In the genomic region with DNA sequence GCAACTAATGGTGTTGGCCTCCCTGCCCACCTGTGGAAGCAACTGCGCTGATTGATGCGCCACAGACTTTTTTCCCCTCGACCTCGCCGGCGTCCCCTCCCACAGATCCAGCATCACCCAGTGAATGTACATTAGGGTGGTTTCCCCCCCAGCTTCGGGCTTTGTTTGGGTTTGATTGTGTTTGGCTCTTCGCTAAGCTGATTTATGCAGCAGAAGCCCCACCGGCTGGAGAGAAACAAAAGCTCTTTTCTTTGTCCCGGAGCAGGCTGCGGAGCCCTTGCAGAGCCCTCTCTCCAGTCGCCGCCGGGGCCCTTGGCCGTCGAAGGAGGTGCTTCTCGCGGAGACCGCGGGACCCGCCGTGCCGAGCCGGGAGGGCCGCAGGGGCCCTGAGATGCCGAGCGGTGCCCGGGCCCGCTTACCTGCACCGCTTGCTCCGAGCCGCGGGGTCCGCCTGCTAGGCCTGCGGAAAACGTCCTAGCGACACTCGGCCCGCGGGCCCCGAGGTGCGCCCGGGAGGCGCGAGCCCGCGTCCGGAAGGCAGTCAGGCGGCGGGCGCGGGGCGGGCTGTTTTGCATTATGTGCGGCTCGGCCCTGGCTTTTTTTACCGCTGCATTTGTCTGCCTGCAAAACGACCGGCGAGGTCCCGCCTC, we compare ENCODE assay signal across 1 cellular context.
TF ChIP-seq lines count a peak whose summit lies in the region.

No MANE protein-coding gene starts in this region.

TF ChIP-seq in GM12878, 131 proteins besides CTCF, POLR2A, EP300 and RAD21 (continued from another document and continues in another):
- no peak for TF ChIP-seq ZBTB40 (IDR thresholded peaks at IDR 0.05; ENCODE audit: borderline replicate concordance)
- TF ChIP-seq RELB (IDR thresholded peaks at IDR 0.05; ENCODE audit: low read depth), result no peak
- TF ChIP-seq ZBTB11 (CRISPR knock-in tag; IDR thresholded peaks at IDR 0.05), result no peak
- no peak for TF ChIP-seq TBL1XR1 (IDR thresholded peaks at IDR 0.05; ENCODE audit: low read depth, low read length)
- TF ChIP-seq, protein P1, sequence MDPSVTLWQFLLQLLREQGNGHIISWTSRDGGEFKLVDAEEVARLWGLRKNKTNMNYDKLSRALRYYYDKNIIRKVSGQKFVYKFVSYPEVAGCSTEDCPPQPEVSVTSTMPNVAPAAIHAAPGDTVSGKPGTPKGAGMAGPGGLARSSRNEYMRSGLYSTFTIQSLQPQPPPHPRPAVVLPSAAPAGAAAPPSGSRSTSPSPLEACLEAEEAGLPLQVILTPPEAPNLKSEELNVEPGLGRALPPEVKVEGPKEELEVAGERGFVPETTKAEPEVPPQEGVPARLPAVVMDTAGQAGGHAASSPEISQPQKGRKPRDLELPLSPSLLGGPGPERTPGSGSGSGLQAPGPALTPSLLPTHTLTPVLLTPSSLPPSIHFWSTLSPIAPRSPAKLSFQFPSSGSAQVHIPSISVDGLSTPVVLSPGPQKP (IDR thresholded peaks at IDR 0.05; ENCODE audit: low read depth, low read length), result no peak
- no peak for TF ChIP-seq HCFC1 (IDR thresholded peaks at IDR 0.05; ENCODE audit: low read length)
- no peak for TF ChIP-seq MTA2 (IDR thresholded peaks at IDR 0.05; ENCODE audit: low read depth)
- TF ChIP-seq, protein P2, sequence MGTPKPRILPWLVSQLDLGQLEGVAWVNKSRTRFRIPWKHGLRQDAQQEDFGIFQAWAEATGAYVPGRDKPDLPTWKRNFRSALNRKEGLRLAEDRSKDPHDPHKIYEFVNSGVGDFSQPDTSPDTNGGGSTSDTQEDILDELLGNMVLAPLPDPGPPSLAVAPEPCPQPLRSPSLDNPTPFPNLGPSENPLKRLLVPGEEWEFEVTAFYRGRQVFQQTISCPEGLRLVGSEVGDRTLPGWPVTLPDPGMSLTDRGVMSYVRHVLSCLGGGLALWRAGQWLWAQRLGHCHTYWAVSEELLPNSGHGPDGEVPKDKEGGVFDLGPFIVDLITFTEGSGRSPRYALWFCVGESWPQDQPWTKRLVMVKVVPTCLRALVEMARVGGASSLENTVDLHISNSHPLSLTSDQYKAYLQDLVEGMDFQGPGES (IDR thresholded peaks at IDR 0.05), result no peak
- TF ChIP-seq RFX5 (IDR thresholded peaks at IDR 0.05; ENCODE audit: low read depth, low read length), result no peak
- TF ChIP-seq BRCA1 (IDR thresholded peaks at IDR 0.05; ENCODE audit: low read depth, low read length), result no peak
- TF ChIP-seq SREBF1 (IDR thresholded peaks at IDR 0.05; ENCODE audit: low read length), result no peak
- TF ChIP-seq HDGF (IDR thresholded peaks at IDR 0.05), result no peak
- no peak for TF ChIP-seq STAT1 (conservative IDR thresholded peaks at IDR 0.05)
- TF ChIP-seq SKIL (IDR thresholded peaks at IDR 0.05; ENCODE audit: low read depth, poor library complexity, severe bottlenecking), result peak; percentile 15
- TF ChIP-seq, protein P3, sequence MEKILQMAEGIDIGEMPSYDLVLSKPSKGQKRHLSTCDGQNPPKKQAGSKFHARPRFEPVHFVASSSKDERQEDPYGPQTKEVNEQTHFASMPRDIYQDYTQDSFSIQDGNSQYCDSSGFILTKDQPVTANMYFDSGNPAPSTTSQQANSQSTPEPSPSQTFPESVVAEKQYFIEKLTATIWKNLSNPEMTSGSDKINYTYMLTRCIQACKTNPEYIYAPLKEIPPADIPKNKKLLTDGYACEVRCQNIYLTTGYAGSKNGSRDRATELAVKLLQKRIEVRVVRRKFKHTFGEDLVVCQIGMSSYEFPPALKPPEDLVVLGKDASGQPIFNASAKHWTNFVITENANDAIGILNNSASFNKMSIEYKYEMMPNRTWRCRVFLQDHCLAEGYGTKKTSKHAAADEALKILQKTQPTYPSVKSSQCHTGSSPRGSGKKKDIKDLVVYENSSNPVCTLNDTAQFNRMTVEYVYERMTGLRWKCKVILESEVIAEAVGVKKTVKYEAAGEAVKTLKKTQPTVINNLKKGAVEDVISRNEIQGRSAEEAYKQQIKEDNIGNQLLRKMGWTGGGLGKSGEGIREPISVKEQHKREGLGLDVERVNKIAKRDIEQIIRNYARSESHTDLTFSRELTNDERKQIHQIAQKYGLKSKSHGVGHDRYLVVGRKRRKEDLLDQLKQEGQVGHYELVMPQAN (conservative IDR thresholded peaks at IDR 0.05), result no peak; the same call in 1 of the 2 replicates
- TF ChIP-seq SMC3 (IDR thresholded peaks at IDR 0.05; ENCODE audit: borderline replicate concordance, low read length), result no peak
- no peak for TF ChIP-seq EZH2 (IDR thresholded peaks at IDR 0.05; ENCODE audit: borderline replicate concordance, control insufficient read depth, low read depth, low read length)
- TF ChIP-seq, protein P4, sequence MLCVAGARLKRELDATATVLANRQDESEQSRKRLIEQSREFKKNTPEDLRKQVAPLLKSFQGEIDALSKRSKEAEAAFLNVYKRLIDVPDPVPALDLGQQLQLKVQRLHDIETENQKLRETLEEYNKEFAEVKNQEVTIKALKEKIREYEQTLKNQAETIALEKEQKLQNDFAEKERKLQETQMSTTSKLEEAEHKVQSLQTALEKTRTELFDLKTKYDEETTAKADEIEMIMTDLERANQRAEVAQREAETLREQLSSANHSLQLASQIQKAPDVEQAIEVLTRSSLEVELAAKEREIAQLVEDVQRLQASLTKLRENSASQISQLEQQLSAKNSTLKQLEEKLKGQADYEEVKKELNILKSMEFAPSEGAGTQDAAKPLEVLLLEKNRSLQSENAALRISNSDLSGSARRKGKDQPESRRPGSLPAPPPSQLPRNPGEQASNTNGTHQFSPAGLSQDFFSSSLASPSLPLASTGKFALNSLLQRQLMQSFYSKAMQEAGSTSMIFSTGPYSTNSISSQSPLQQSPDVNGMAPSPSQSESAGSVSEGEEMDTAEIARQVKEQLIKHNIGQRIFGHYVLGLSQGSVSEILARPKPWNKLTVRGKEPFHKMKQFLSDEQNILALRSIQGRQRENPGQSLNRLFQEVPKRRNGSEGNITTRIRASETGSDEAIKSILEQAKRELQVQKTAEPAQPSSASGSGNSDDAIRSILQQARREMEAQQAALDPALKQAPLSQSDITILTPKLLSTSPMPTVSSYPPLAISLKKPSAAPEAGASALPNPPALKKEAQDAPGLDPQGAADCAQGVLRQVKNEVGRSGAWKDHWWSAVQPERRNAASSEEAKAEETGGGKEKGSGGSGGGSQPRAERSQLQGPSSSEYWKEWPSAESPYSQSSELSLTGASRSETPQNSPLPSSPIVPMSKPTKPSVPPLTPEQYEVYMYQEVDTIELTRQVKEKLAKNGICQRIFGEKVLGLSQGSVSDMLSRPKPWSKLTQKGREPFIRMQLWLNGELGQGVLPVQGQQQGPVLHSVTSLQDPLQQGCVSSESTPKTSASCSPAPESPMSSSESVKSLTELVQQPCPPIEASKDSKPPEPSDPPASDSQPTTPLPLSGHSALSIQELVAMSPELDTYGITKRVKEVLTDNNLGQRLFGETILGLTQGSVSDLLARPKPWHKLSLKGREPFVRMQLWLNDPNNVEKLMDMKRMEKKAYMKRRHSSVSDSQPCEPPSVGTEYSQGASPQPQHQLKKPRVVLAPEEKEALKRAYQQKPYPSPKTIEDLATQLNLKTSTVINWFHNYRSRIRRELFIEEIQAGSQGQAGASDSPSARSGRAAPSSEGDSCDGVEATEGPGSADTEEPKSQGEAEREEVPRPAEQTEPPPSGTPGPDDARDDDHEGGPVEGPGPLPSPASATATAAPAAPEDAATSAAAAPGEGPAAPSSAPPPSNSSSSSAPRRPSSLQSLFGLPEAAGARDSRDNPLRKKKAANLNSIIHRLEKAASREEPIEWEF (IDR thresholded peaks at IDR 0.05; ENCODE audit: insufficient replicate concordance, low read depth, low read length), result no peak
- peak; percentile 64; the same call in 1 of the 2 replicates for TF ChIP-seq SMARCA5 (IDR thresholded peaks at IDR 0.05)
- no peak for TF ChIP-seq JUND (IDR thresholded peaks at IDR 0.05; ENCODE audit: low read depth, low read length)
- TF ChIP-seq IKZF1 (conservative IDR thresholded peaks at IDR 0.05), result peak; percentile 62; the same call in 1 of the 2 replicates
- TF ChIP-seq, protein P5, sequence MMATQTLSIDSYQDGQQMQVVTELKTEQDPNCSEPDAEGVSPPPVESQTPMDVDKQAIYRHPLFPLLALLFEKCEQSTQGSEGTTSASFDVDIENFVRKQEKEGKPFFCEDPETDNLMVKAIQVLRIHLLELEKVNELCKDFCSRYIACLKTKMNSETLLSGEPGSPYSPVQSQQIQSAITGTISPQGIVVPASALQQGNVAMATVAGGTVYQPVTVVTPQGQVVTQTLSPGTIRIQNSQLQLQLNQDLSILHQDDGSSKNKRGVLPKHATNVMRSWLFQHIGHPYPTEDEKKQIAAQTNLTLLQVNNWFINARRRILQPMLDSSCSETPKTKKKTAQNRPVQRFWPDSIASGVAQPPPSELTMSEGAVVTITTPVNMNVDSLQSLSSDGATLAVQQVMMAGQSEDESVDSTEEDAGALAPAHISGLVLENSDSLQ (IDR thresholded peaks at IDR 0.05), result peak; percentile 62
- TF ChIP-seq ZNF24 (IDR thresholded peaks at IDR 0.05), result 0 out of 2 replicates have a peak, but pooled peaks have one; percentile 9
- no peak for TF ChIP-seq HDAC6 (IDR thresholded peaks at IDR 0.05; ENCODE audit: unreplicated experiment)
- no peak for TF ChIP-seq GATAD2B (conservative IDR thresholded peaks at IDR 0.05; ENCODE audit: low read depth)
- TF ChIP-seq PAX5 (IDR thresholded peaks at IDR 0.05; ENCODE audit: borderline replicate concordance, low read depth, low read length), result no peak
- no peak for TF ChIP-seq CREB1 (IDR thresholded peaks at IDR 0.05; ENCODE audit: low read depth)
- TF ChIP-seq MXI1 (IDR thresholded peaks at IDR 0.05; ENCODE audit: low read depth, low read length), result no peak
- peak in 1 of 2 experiments; percentile 21; a peak in 1 of 4 replicates for TF ChIP-seq BHLHE40 (IDR thresholded peaks at IDR 0.05; ENCODE audit: borderline replicate concordance in 1 of 2, low read depth in 2 of 2, low read length in 1 of 2)
- no peak for TF ChIP-seq RUNX3 (IDR thresholded peaks at IDR 0.05; ENCODE audit: low read length)
